Comparison of ENCODE assay signal across 16 cellular contexts in genomic region chr10:119309423-119309770, GRCh38.
DNase-seq lines count a peak whose midpoint lies in the region; ATAC-seq, FAIRE-seq and TF ChIP-seq lines count a peak whose summit lies in the region.
"Had no signal": no experiment of that assay in that cellular context is flagged by ENCODE, and none has a peak within 500 bp of the region (broad histone marks: within the 10 kb centered on the region; RNA-seq: fewer than 3 reads in every experiment).

No MANE protein-coding gene starts in this region.

- CTCF ChIA-PET in A673 (lab: Charles Lee) (no interaction called here), GM12878 (lab: Yijun Ruan, JAX) (interaction anchor here (0.7 to 5.5 kb wide), 12 partner anchors 10 to 179 kb away, joined by 3 to 43 read pairs (median 4); partner anchors contain the start of gene GRK5)

- no peaks in the 10 kb centered on the region for H3K36me3 ChIP-seq in A673 (ENCODE audit: insufficient read depth, low read length, poor library complexity, severe bottlenecking)
- no peaks in the 10 kb centered on the region; a peak in 1 of 4 replicates for H3K36me3 ChIP-seq in GM12878 (ENCODE audit: control insufficient read depth in 2 of 2, insufficient read depth in 2 of 2, low read length in 1 of 2)
- no peaks in the 10 kb centered on the region for H3K36me3 ChIP-seq in breast epithelium
- H3K36me3 ChIP-seq: vagina had no signal

- peak overlapping the region; percentile 41; the same call in 1 of the 2 replicates for H2AFZ ChIP-seq in GM12878 (ENCODE audit: control insufficient read depth, low read depth, low read length)

- H3K27me3 ChIP-seq in A673 (replicated peaks; ENCODE audit: insufficient read depth, low read depth, low read length, poor library complexity) (no peaks in the 10 kb centered on the region), GM12878 (replicated peaks in 1 of 2; ENCODE audit: control insufficient read depth in 2 of 2, insufficient read depth in 2 of 2, low read length in 1 of 2) (no peaks in the 10 kb centered on the region), breast epithelium (no peaks in the 10 kb centered on the region)
- H3K27me3 ChIP-seq: vagina had no signal

- BruUV-seq in A673 (replicated peaks; lab: Mats Ljungman, UMichigan) (no TSS peak), GM12878 (replicated peaks; lab: Mats Ljungman, UMichigan) (no TSS peak)

- FAIRE-seq in GM12878 (lab: Jason Lieb, UNC) = peak; percentile 62
- FAIRE-seq: frontal cortex, GM12892 had no signal

- POLR2A ChIA-PET in A673 (lab: Charles Lee; ENCODE audit: low non-redundant PET) = no interaction called here
- POLR2A ChIA-PET in GM12878 (lab: Charles Lee) = interaction anchor here (0.6 to 2.2 kb wide), 9 partner anchors 10 to 269 kb away, joined by 3 to 6 read pairs (median 4); partner anchors contain the start of gene GRK5

- intact Hi-C loops in A673 (cut with micrococcal nuclease; ENCODE audit: unreplicated experiment) (no loop called here), GM12878 (cut with micrococcal nuclease; ENCODE audit: unreplicated experiment) (loop anchor here (1.0 to 10.0 kb wide), 2 partner anchors 40 to 235 kb away; no protein-coding TSS in a partner anchor), breast epithelium (cut with DNase I; ENCODE audit: low total_unique reads) (loop anchor here (10.0 kb wide), 1 partner anchor 105 kb away; the partner anchor contains the start of gene GRK5)

- no peak for TF ChIP-seq EP300 in GM12878 (IDR thresholded peaks at IDR 0.05; ENCODE audit: borderline replicate concordance in 1 of 2, control insufficient read depth in 1 of 2, low read depth in 2 of 2, low read length in 2 of 2)

- ATAC-seq in GM18858 (IDR thresholded peaks at IDR 0.05; ENCODE audit: unreplicated experiment) (peak; percentile 25), HG02973 (IDR thresholded peaks at IDR 0.05; ENCODE audit: unreplicated experiment) (peak; percentile 20), GM12878 (peak; percentile 46), GM19452 (IDR thresholded peaks at IDR 0.05; ENCODE audit: unreplicated experiment) (no peak)

- 0% methylated on average over 2 of the region's 2 CpGs for WGBS in GM12878 (ENCODE audit: insufficient coverage, insufficient replicate concordance, low lambda C conversion rate, missing lambda C conversion rate)

- H3K9ac ChIP-seq in GM12878 (ENCODE audit: control insufficient read depth, insufficient read depth, low read length) = peak overlapping the region; percentile 44; the same call in 1 of the 2 replicates

- H3K4me2 ChIP-seq in GM12878 (ENCODE audit: control insufficient read depth, insufficient read depth) = peak overlapping the region; percentile 91

- H3K79me2 ChIP-seq in GM12878 (ENCODE audit: control insufficient read depth, insufficient read depth, low read length) = peaks cover 56% of the 10 kb centered on the region

- H3K9me3 ChIP-seq in A673 (ENCODE audit: low read depth, low read length, poor library complexity, severe bottlenecking) (no peaks in the 10 kb centered on the region), GM12878 (replicated peaks; ENCODE audit: control insufficient read depth, insufficient read depth, low read length) (no peaks in the 10 kb centered on the region), breast epithelium (no peaks in the 10 kb centered on the region)
- H3K9me3 ChIP-seq: vagina had no signal

- no peak for TF ChIP-seq RAD21 in GM12878 (IDR thresholded peaks at IDR 0.05; ENCODE audit: insufficient read depth, low read depth, low read length)

- H3K4me1 ChIP-seq in A673 (ENCODE audit: insufficient read depth, low read length, poor library complexity, severe bottlenecking) (peaks cover 8% of the 10 kb centered on the region), GM12878 (ENCODE audit: control insufficient read depth, insufficient read depth, low read length) (peaks cover 84% of the 10 kb centered on the region), breast epithelium (no peaks in the 10 kb centered on the region)

- peaks cover 6% of the 10 kb centered on the region; the same call in 1 of the 2 replicates for H4K20me1 ChIP-seq in GM12878 (ENCODE audit: control insufficient read depth, insufficient read depth)

- no peak for TF ChIP-seq POLR2A in GM12878 (IDR thresholded peaks at IDR 0.05; ENCODE audit: low read depth, low read length)
- TF ChIP-seq POLR2A in breast epithelium (IDR thresholded peaks at IDR 0.05) = no peak

- in situ Hi-C loops in GM12878 (cut with MboI) = no loop called here

- DNase-seq in A673 (ENCODE audit: low spot score) = no peak
- DNase-seq in GM12878 (ENCODE audit: low read depth, low spot score) = peak; percentile 45
- no peak for DNase-seq in NCI-H226
- DNase-seq in substantia nigra (lab: John Stamatoyannopoulos, UW) = no peak
- no peak for DNase-seq in breast epithelium (ENCODE audit: low spot score in 2 of 2)
- DNase-seq: activated CD4-positive, alpha-beta memory T cell treated with anti-CD3 and anti-CD28 coated beads for 36 hours; activated gamma-delta T cell treated with Interleukin-2 at 50 U/mL for 16 hours; DMS153; effector CD8-positive, alpha-beta T cell had no signal

- SMC1A ChIA-PET in GM12878 (lab: Charles Lee; ENCODE audit: uncharacterized antibody, unreplicated experiment) = interaction anchor here (0.5 to 2.8 kb wide), 14 partner anchors 8 to 208 kb away, joined by 3 to 8 read pairs (median 4); no protein-coding TSS in a partner anchor

- TF ChIP-seq CTCF in A673 (conservative IDR thresholded peaks at IDR 0.05; ENCODE audit: low read depth, low read length) (no peak), GM12878 (IDR thresholded peaks at IDR 0.05 in 2 of 3, conservative IDR thresholded peaks at IDR 0.05 in 1 of 3; ENCODE audit: control insufficient read depth in 2 of 3, extremely low read depth in 1 of 3, insufficient read depth in 1 of 3, low read depth in 3 of 3, low read length in 3 of 3) (no peak), breast epithelium (IDR thresholded peaks at IDR 0.05) (no peak)

- H3K4me3 ChIP-seq in A673 (ENCODE audit: low read depth, low read length, poor library complexity, severe bottlenecking) (no peak overlapping the region), GM12878 (peak overlapping the region; percentile 47; the same call in 1 of the 2 replicates), breast epithelium (no peak overlapping the region)
- H3K4me3 ChIP-seq: vagina had no signal

- RAD21 ChIA-PET in GM12878 (lab: Charles Lee; ENCODE audit: unreplicated experiment) = interaction anchor here (0.7 to 7.0 kb wide), 10 partner anchors 20 to 120 kb away, joined by 3 to 46 read pairs (median 4); partner anchors contain the start of gene GRK5

- H3K27ac ChIP-seq in A673 (ENCODE audit: low read depth, low read length, poor library complexity, severe bottlenecking) (peak overlapping the region; percentile 42), GM12878 (ENCODE audit: control insufficient read depth, insufficient read depth) (peak overlapping the region; percentile 71), substantia nigra (ENCODE audit: low read depth, low read length, poor library complexity, severe bottlenecking) (no peak overlapping the region), breast epithelium (no peak overlapping the region)
- H3K27ac ChIP-seq: RWPE1, vagina had no signal

TF ChIP-seq in GM12878, 131 proteins besides CTCF, POLR2A, EP300 and RAD21 (continues in another document):
- TF ChIP-seq ASH2L (IDR thresholded peaks at IDR 0.05; ENCODE audit: borderline replicate concordance, low read depth) (no peak), REST (IDR thresholded peaks at IDR 0.05; ENCODE audit: low read depth, low read length) (no peak), POLR2AphosphoS5 (IDR thresholded peaks at IDR 0.05; ENCODE audit: low read length) (no peak), NR2F1 (conservative IDR thresholded peaks at IDR 0.05) (peak; percentile 59), ZZZ3 (IDR thresholded peaks at IDR 0.05; ENCODE audit: control insufficient read depth, insufficient read length, low read depth) (no peak), ZNF384 (IDR thresholded peaks at IDR 0.05; ENCODE audit: borderline replicate concordance, low read depth, low read length) (0 out of 2 replicates have a peak, but pooled peaks have one; percentile 13), RBBP5 (conservative IDR thresholded peaks at IDR 0.05) (no peak), IKZF2 (IDR thresholded peaks at IDR 0.05) (no peak; a peak in 1 of 4 replicates), STAT3 (IDR thresholded peaks at IDR 0.05; ENCODE audit: low read depth, low read length) (no peak), SMARCA5 (IDR thresholded peaks at IDR 0.05) (peak; percentile 100), RELA (IDR thresholded peaks at IDR 0.05; ENCODE audit: borderline replicate concordance, partially characterized antibody) (no peak), LARP7 (IDR thresholded peaks at IDR 0.05) (no peak), CBX5 (IDR thresholded peaks at IDR 0.05; ENCODE audit: low read depth) (no peak), CHD1 (IDR thresholded peaks at IDR 0.05; ENCODE audit: low read depth, low read length) (no peak), PAX8 (IDR thresholded peaks at IDR 0.05) (no peak), ZBED1 (IDR thresholded peaks at IDR 0.05; ENCODE audit: borderline replicate concordance) (no peak)

Comparison
In these comparisons a context has a peak if more than half of its experiments do, and no peak if none do; other contexts are left out.
1. H3K27ac ChIP-seq: peak in A673 (single experiment) and GM12878 (single experiment); none in substantia nigra (single experiment) and breast epithelium (0 of 2).